Comparison of ENCODE assay signal across 15 cellular contexts in the genomic region with DNA sequence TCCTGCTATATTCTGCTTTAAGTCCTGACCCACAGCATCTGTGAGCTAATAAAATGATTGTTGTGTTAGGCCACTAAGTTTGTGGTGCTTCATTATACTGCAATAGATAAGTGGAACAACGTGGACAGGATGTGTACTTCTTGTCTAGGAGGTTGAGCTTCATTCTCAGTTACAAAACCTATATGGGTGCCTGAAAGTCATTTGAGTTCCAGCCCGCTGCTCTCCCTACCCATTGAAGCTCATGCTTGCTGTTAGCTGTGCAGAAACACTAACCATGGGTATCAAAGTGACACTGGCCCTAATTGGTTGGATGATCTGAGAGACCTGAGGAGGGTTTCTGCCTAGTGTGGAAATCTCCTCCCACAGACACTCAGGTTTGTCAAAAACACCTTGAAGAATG.
DNase-seq lines count a peak whose midpoint lies in the region; ATAC-seq, FAIRE-seq and TF ChIP-seq lines count a peak whose summit lies in the region.
"Had no signal": no experiment of that assay in that cellular context is flagged by ENCODE, and none has a peak within 500 bp of the region (broad histone marks: within the 10 kb centered on the region; RNA-seq: fewer than 3 reads in every experiment).

No MANE protein-coding gene starts in this region.

- H3K27ac ChIP-seq in GM12878 (ENCODE audit: control insufficient read depth, insufficient read depth): no peak overlapping the region
- H3K27ac ChIP-seq: thyroid gland had no signal

- H3K9ac ChIP-seq in GM12878 (ENCODE audit: control insufficient read depth, insufficient read depth, low read length): no peak overlapping the region

- CTCF ChIA-PET in GM12878 (lab: Yijun Ruan, JAX): interaction anchor here (1.1 kb wide), 1 partner anchor 105 kb away, joined by 5 read pairs; no protein-coding TSS in a partner anchor

- TF ChIP-seq POLR2A in GM12878 (IDR thresholded peaks at IDR 0.05; ENCODE audit: low read depth, low read length): no peak

- H3K4me1 ChIP-seq in GM12878 (ENCODE audit: control insufficient read depth, insufficient read depth, low read length): peaks cover 12% of the 10 kb centered on the region
- H3K4me1 ChIP-seq: thyroid gland had no signal

- H3K27me3 ChIP-seq in GM12878 (replicated peaks in 1 of 2; ENCODE audit: control insufficient read depth in 2 of 2, insufficient read depth in 2 of 2, low read length in 1 of 2): no peaks in the 10 kb centered on the region
- H3K27me3 ChIP-seq: thyroid gland had no signal

- SMC1A ChIA-PET in GM12878 (lab: Charles Lee; ENCODE audit: uncharacterized antibody, unreplicated experiment): no interaction called here

- POLR2A ChIA-PET in GM12878 (lab: Charles Lee): no interaction called here

- no TSS peak for BruUV-seq in GM12878 (replicated peaks; lab: Mats Ljungman, UMichigan)

- in situ Hi-C loops in GM12878 (cut with MboI): no loop called here
- in situ Hi-C loops in KBM-7 (cut with MboI; ENCODE audit: low pct_unique_long_range_greater_than_20kb, low sequenced_read_pairs): no loop called here

- FAIRE-seq in GM12878 (lab: Jason Lieb, UNC): peak; percentile 72

- RAD21 ChIA-PET in GM12878 (lab: Charles Lee; ENCODE audit: unreplicated experiment): interaction anchor here (1.2 kb wide), 1 partner anchor 105 kb away, joined by 3 read pairs; no protein-coding TSS in a partner anchor

- no peaks in the 10 kb centered on the region for H3K36me3 ChIP-seq in GM12878 (ENCODE audit: control insufficient read depth in 2 of 2, insufficient read depth in 2 of 2, low read length in 1 of 2)
- H3K36me3 ChIP-seq: thyroid gland had no signal

- no peaks in the 10 kb centered on the region for H3K79me2 ChIP-seq in GM12878 (ENCODE audit: control insufficient read depth, insufficient read depth, low read length)

- ATAC-seq in GM18870 (IDR thresholded peaks at IDR 0.05; ENCODE audit: unreplicated experiment) (peak; percentile 54), GM21619 (IDR thresholded peaks at IDR 0.05; ENCODE audit: unreplicated experiment) (peak; percentile 69), HG03108 (IDR thresholded peaks at IDR 0.05; ENCODE audit: unreplicated experiment) (peak; percentile 80), GM12878 (peak; percentile 76)
- ATAC-seq: right cardiac atrium had no signal

- H2AFZ ChIP-seq in GM12878 (ENCODE audit: control insufficient read depth, low read depth, low read length): no peak overlapping the region; the same call in 1 of the 2 replicates

- no peak for TF ChIP-seq RAD21 in GM12878 (IDR thresholded peaks at IDR 0.05; ENCODE audit: insufficient read depth, low read depth, low read length)

- 33% methylated on average over 2 of the region's 2 CpGs for WGBS in GM12878 (ENCODE audit: insufficient coverage, insufficient replicate concordance, low lambda C conversion rate, missing lambda C conversion rate)

- DNase-seq in GM12878 (ENCODE audit: low read depth, low spot score) (peak; percentile 45), amygdala (lab: John Stamatoyannopoulos, UW) (no peak), KBM-7 (no peak), GM20000 (ENCODE audit: low spot score) (no peak), head of caudate nucleus (no peak)
- DNase-seq: activated CD4-positive, alpha-beta T cell treated with anti-CD3 and anti-CD28 coated beads, Interleukin-2, amount 10 ng/mL, durations not matched to agents 7 days and 5 days; activated T-cell treated with anti-CD3 and anti-CD28 coated beads, Interleukin-2, amount 50 U/mL, for 24 hours; islet precursor cell; NCI-H1092; right cardiac atrium; SHP77; thyroid gland had no signal

- no peaks in the 10 kb centered on the region; the same call in 2 of the 3 replicates for H3K9me3 ChIP-seq in GM12878 (replicated peaks; ENCODE audit: control insufficient read depth, insufficient read depth, low read length)
- H3K9me3 ChIP-seq: thyroid gland had no signal

- intact Hi-C loops in GM12878 (cut with micrococcal nuclease; ENCODE audit: unreplicated experiment) (no loop called here), head of caudate nucleus (cut with DNase I) (no loop called here)

- TF ChIP-seq EP300 in GM12878 (IDR thresholded peaks at IDR 0.05; ENCODE audit: borderline replicate concordance in 1 of 2, control insufficient read depth in 1 of 2, low read depth in 2 of 2, low read length in 2 of 2): no peak

- no peak overlapping the region for H3K4me3 ChIP-seq in GM12878
- H3K4me3 ChIP-seq: thyroid gland had no signal

- no peaks in the 10 kb centered on the region for H4K20me1 ChIP-seq in GM12878 (ENCODE audit: control insufficient read depth, insufficient read depth)

- TF ChIP-seq CTCF in GM12878 (IDR thresholded peaks at IDR 0.05 in 2 of 3, conservative IDR thresholded peaks at IDR 0.05 in 1 of 3; ENCODE audit: control insufficient read depth in 2 of 3, extremely low read depth in 1 of 3, insufficient read depth in 1 of 3, low read depth in 3 of 3, low read length in 3 of 3) (no peak), GM20000 (IDR thresholded peaks at IDR 0.05; ENCODE audit: extremely low read depth, missing control alignments) (no peak)

- no peak overlapping the region for H3K4me2 ChIP-seq in GM12878 (ENCODE audit: control insufficient read depth, insufficient read depth)

TF ChIP-seq in GM12878, 131 proteins besides CTCF, POLR2A, EP300 and RAD21:
- TF ChIP-seq TBL1XR1 (IDR thresholded peaks at IDR 0.05; ENCODE audit: low read depth, low read length) (no peak), PML (IDR thresholded peaks at IDR 0.05; ENCODE audit: low read length) (no peak), RFX5 (IDR thresholded peaks at IDR 0.05; ENCODE audit: low read depth, low read length) (no peak), PAX5 (IDR thresholded peaks at IDR 0.05; ENCODE audit: borderline replicate concordance, low read depth, low read length) (peak; percentile 68; the same call in 1 of the 2 replicates)
